20 cellular contexts compared by ENCODE assay signal in the genomic region with DNA sequence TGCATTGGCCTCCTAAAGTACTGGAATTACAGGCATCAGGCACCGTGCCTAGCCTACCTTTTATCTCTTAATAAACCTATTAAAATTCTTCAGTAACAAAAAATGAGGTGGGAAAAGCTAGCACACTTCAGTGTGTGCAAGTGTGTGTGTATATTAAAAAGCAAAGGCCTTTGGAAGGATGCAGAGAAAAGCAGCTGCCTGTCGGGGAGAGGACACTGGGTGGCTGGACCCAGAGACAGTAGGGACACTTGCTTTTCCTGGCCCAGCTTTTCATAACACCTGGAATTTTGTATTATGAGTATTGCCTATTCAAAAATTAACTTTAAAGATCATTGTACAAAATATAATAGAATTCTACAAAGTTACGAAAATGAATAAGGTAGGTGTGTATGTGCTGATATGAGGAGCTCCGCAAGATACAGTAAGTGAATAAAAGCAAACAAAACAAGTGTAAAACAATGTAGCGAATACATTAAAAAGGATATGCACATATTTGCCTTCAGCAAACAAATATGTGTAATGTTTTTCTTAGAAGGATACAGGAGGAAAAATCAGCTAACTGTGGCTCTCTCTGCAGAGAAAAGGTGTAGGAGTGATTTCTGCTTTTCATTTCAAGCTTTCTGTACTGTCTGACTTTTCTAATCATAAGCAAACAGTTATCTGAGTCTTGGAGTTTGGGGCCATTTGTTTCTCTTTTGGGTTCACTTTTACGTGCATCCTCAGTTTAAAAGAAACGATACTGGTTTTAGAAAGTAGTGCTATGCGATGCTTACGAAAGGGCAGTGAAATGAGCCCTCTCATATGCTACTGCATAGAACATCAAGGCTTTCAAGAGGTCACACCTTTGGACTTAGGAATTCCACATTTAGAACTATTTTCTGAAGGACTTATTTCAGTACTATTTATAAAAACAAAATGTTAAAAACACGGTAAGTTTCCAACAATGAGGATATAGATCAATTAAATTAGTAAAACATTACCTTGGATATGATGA.
DNase-seq lines count a peak whose midpoint lies in the region; ATAC-seq, FAIRE-seq and TF ChIP-seq lines count a peak whose summit lies in the region.
"Had no signal": no experiment of that assay in that cellular context is flagged by ENCODE, and none has a peak within 500 bp of the region (broad histone marks: within the 10 kb centered on the region; RNA-seq: fewer than 3 reads in every experiment).

No MANE protein-coding gene starts in this region.

- 23% methylated on average over 10 of the region's 10 CpGs for WGBS in A549 (ENCODE audit: missing lambda C conversion rate)

- TF ChIP-seq EP300 in A549 (IDR thresholded peaks at IDR 0.05): no peak

- peaks cover 0 to 8% of the 10 kb centered on the region in 2 experiments for H3K36me3 ChIP-seq in keratinocyte (ENCODE audit: control insufficient read depth in 2 of 2, extremely low read depth in 1 of 2, insufficient read depth in 2 of 2, low read length in 2 of 2)
- peaks cover 56% of the 10 kb centered on the region for H3K36me3 ChIP-seq in upper lobe of right lung

- TF ChIP-seq CTCF in A549 (IDR thresholded peaks at IDR 0.05) (no peak), keratinocyte (optimal IDR thresholded peaks at IDR 0.05 in 1 of 3, IDR thresholded peaks at IDR 0.05 in 1 of 3, conservative IDR thresholded peaks at IDR 0.05 in 1 of 3; ENCODE audit: extremely low read depth in 1 of 3, insufficient read depth in 2 of 3, low read length in 3 of 3) (no peak), upper lobe of right lung (IDR thresholded peaks at IDR 0.05) (no peak)

- H3K27ac ChIP-seq in A549 (peak overlapping the region; percentile 55 to 81), keratinocyte (ENCODE audit: control insufficient read depth, insufficient read depth, low read length) (no peak overlapping the region), upper lobe of right lung (peak overlapping the region; percentile 13)
- H3K27ac ChIP-seq: HL-60 had no signal

- no peaks in the 10 kb centered on the region for H3K9me1 ChIP-seq in keratinocyte (ENCODE audit: control insufficient read depth, extremely low read depth, insufficient read depth, low read length)

- H3K9me3 ChIP-seq in A549: no peaks in the 10 kb centered on the region
- no peaks in the 10 kb centered on the region for H3K9me3 ChIP-seq in keratinocyte (ENCODE audit: control insufficient read depth, low read depth, low read length)
- H3K9me3 ChIP-seq in upper lobe of right lung: no peaks in the 10 kb centered on the region
- H3K9me3 ChIP-seq: BE2C had no signal

- H3K27me3 ChIP-seq in keratinocyte (ENCODE audit: control insufficient read depth, extremely low read depth, insufficient read depth, low read length): no peaks in the 10 kb centered on the region
- H3K27me3 ChIP-seq in upper lobe of right lung: no peaks in the 10 kb centered on the region
- H3K27me3 ChIP-seq: BE2C had no signal

- H3K4me1 ChIP-seq in A549 (peaks cover 26% of the 10 kb centered on the region), keratinocyte (ENCODE audit: control insufficient read depth, extremely low read depth, insufficient read depth, low read length) (peaks cover 31% of the 10 kb centered on the region), upper lobe of right lung (no peaks in the 10 kb centered on the region)
- H3K4me1 ChIP-seq: BE2C had no signal

- TF ChIP-seq RAD21 in A549 (conservative IDR thresholded peaks at IDR 0.05 in 1 of 2, IDR thresholded peaks at IDR 0.05 in 1 of 2): no peak

- no peak for TF ChIP-seq POLR2A in A549 (IDR thresholded peaks at IDR 0.05; ENCODE audit: low read length)

- H3K36me3 Mint-ChIP-seq in activated naive CD4-positive, alpha-beta T cell treated with anti-CD3 and anti-CD28 coated beads, Interleukin-2, amount 50 U/mL, for 72 hours: no peaks in the 10 kb centered on the region

- no peak overlapping the region for H3K9ac ChIP-seq in keratinocyte (ENCODE audit: control insufficient read depth, extremely low read depth, insufficient read depth, low read length)

- H3K4me2 ChIP-seq in A549 (peak overlapping the region; percentile 55), keratinocyte (ENCODE audit: control insufficient read depth, extremely low read depth, insufficient read depth, low read depth, low read length) (no peak overlapping the region)
- H3K4me2 ChIP-seq: GM23338 had no signal

- H3K79me2 ChIP-seq in keratinocyte (ENCODE audit: control insufficient read depth, insufficient read depth, low read length): no peaks in the 10 kb centered on the region

- H3K4me3 ChIP-seq in A549 (no peak overlapping the region), keratinocyte (ENCODE audit: control insufficient read depth in 2 of 3, extremely low read depth in 1 of 3, insufficient read depth in 2 of 3, low read depth in 1 of 3, low read length in 3 of 3) (no peak overlapping the region), upper lobe of right lung (no peak overlapping the region)
- H3K4me3 ChIP-seq: GM23338 had no signal

- POLR2A ChIA-PET in A549 (lab: Yijun Ruan, JAX): no interaction called here

- no peak overlapping the region for H2AFZ ChIP-seq in keratinocyte (ENCODE audit: control insufficient read depth, low read length)
- H2AFZ ChIP-seq: GM23338 had no signal

- DNase-seq in A549 (ENCODE audit: low read depth in 1 of 2, low spot score in 1 of 2) (no peak), RCC 7860 (ENCODE audit: low spot score) (no peak), keratinocyte (ENCODE audit: low read depth, low spot score) (no peak), upper lobe of right lung (no peak), RPMI8226 (no peak), GM03348 (ENCODE audit: low spot score) (no peak)
- DNase-seq in activated naive CD4-positive, alpha-beta T cell treated with anti-CD3 and anti-CD28 coated beads, Interleukin-2, amount 50 U/mL, for 72 hours (ENCODE audit: low spot score in 2 of 2): no peak
- DNase-seq: 8988T; ACHN; BE2C; C1 segment of cervical spinal cord; CD4-positive, CD25-positive, alpha-beta regulatory T cell; CD8-positive, alpha-beta memory T cell; COR-L47; GDM1; HCEC 1CT had no signal

- H4K20me1 ChIP-seq in keratinocyte (ENCODE audit: control insufficient read depth, extremely low read depth, insufficient read depth, low read length): no peaks in the 10 kb centered on the region

- FAIRE-seq in A549 (lab: Jason Lieb, UNC) (peak; percentile 13), RCC 7860 (lab: Jason Lieb, UNC) (peak; percentile 29), keratinocyte (lab: Jason Lieb, UNC) (peak; percentile 41)
- FAIRE-seq: D721Med, H54 had no signal

- peak; percentile 64 to 70; a peak in 3 of 6 replicates for ATAC-seq in A549
- ATAC-seq in upper lobe of right lung: peak; percentile 60
- no peak for ATAC-seq in activated naive CD4-positive, alpha-beta T cell treated with anti-CD3 and anti-CD28 coated beads, Interleukin-2, amount 50 U/mL, for 72 hours
- ATAC-seq: GM23338 had no signal

- H3K27ac Mint-ChIP-seq in activated naive CD4-positive, alpha-beta T cell treated with anti-CD3 and anti-CD28 coated beads, Interleukin-2, amount 50 U/mL, for 72 hours: no peak overlapping the region
- H3K27ac Mint-ChIP-seq: CD8-positive, alpha-beta memory T cell; GM23338 had no signal

- no peaks in the 10 kb centered on the region for H3K9me3 Mint-ChIP-seq in activated naive CD4-positive, alpha-beta T cell treated with anti-CD3 and anti-CD28 coated beads, Interleukin-2, amount 50 U/mL, for 72 hours
- H3K9me3 Mint-ChIP-seq: CD8-positive, alpha-beta memory T cell; GM23338 had no signal

- dilution Hi-C loops in keratinocyte (cut with MboI; ENCODE audit: extremely low pct_ligation_motif_present, low sequenced_read_pairs): no loop called here

- CTCF ChIA-PET in A549 (lab: Yijun Ruan, JAX): interaction anchor here (1.0 kb wide), 1 partner anchor 14 kb away, joined by 3 read pairs; no protein-coding TSS in a partner anchor

- intact Hi-C loops in upper lobe of right lung (cut with DNase I): no loop called here

TF ChIP-seq in A549, 52 proteins besides CTCF, POLR2A, EP300 and RAD21:
- no peak for TF ChIP-seq NPAS2 (CRISPR knock-in tag; IDR thresholded peaks at IDR 0.05; ENCODE audit: borderline replicate concordance)
- TF ChIP-seq RARB (CRISPR knock-in tag; IDR thresholded peaks at IDR 0.05): no peak
- peak in 1 of 2 experiments; percentile 15; a peak in 1 of 4 replicates for TF ChIP-seq CEBPB (IDR thresholded peaks at IDR 0.05)
- TF ChIP-seq JUN (IDR thresholded peaks at IDR 0.05): no peak
- no peak for TF ChIP-seq EHMT2 (IDR thresholded peaks at IDR 0.05; ENCODE audit: low read depth)
- TF ChIP-seq RFX5 (IDR thresholded peaks at IDR 0.05): no peak
- TF ChIP-seq, protein P1, sequence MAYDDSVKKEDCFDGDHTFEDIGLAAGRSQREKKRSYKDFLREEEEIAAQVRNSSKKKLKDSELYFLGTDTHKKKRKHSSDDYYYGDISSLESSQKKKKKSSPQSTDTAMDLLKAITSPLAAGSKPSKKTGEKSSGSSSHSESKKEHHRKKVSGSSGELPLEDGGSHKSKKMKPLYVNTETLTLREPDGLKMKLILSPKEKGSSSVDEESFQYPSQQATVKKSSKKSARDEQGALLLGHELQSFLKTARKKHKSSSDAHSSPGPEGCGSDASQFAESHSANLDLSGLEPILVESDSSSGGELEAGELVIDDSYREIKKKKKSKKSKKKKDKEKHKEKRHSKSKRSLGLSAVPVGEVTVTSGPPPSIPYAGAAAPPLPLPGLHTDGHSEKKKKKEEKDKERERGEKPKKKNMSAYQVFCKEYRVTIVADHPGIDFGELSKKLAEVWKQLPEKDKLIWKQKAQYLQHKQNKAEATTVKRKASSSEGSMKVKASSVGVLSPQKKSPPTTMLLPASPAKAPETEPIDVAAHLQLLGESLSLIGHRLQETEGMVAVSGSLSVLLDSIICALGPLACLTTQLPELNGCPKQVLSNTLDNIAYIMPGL (CRISPR knock-in tag; IDR thresholded peaks at IDR 0.05; ENCODE audit: borderline replicate concordance): no peak

Comparison
In these comparisons a context has a peak if more than half of its experiments do, and no peak if none do; other contexts are left out.
1. ATAC-seq: peak in A549 (2 of 2) and upper lobe of right lung (single experiment); none in activated naive CD4-positive, alpha-beta T cell treated with anti-CD3 and anti-CD28 coated beads, Interleukin-2, amount 50 U/mL, for 72 hours (0 of 2).